Comparison of ENCODE assay signal across 16 cellular contexts in genomic region chr6:71476872-71477271, GRCh38.
DNase-seq lines count a peak whose midpoint lies in the region; ATAC-seq and TF ChIP-seq lines count a peak whose summit lies in the region.
"Had no signal": no experiment of that assay in that cellular context is flagged by ENCODE, and none has a peak within 500 bp of the region (broad histone marks: within the 10 kb centered on the region; RNA-seq: fewer than 3 reads in every experiment).

No MANE protein-coding gene starts in this region.

- POLR2A ChIA-PET in Panc1 (lab: Charles Lee), result no interaction called here

- H2AK5ac ChIP-seq in mesendoderm (ENCODE audit: low read length), result no peak overlapping the region

- ATAC-seq in Panc1 (no peak), upper lobe of right lung (no peak)

- H3K4me3 ChIP-seq in Panc1 (ENCODE audit: low read depth in 2 of 2, low read length in 2 of 2) (no peak overlapping the region), epithelial cell of esophagus (ENCODE audit: low read length) (no peak overlapping the region), mesendoderm (ENCODE audit: low read length) (no peak overlapping the region), upper lobe of right lung (no peak overlapping the region)

- H2BK5ac ChIP-seq in mesendoderm (ENCODE audit: low read length), result peak overlapping the region; percentile 6

- H3K79me2 ChIP-seq in mesendoderm (ENCODE audit: control insufficient read depth, insufficient read depth, low read length), result no peaks in the 10 kb centered on the region

- H3K4me1 ChIP-seq in Panc1 (ENCODE audit: control insufficient read depth, insufficient read depth, low read length) (peaks cover 12% of the 10 kb centered on the region), mesendoderm (ENCODE audit: control insufficient read depth, low read depth, low read length) (no peaks in the 10 kb centered on the region), upper lobe of right lung (peaks cover 59% of the 10 kb centered on the region)
- H3K4me1 ChIP-seq: BE2C had no signal

- H2BK120ac ChIP-seq in mesendoderm (ENCODE audit: low read depth, low read length), result peak overlapping the region; percentile 73

- DNase-seq in Panc1 (ENCODE audit: low read depth, low spot score) (no peak), epithelial cell of esophagus (ENCODE audit: low read depth) (peak; percentile 61), mesendoderm (peak; percentile 23), upper lobe of right lung (no peak), 8988T (no peak), NCI-H1694 treated with DMSO at 0.1 percent for 48 hours (lab: John Stamatoyannopoulos, UW) (no peak), NCI-H774 (lab: John Stamatoyannopoulos, UW) (no peak)
- DNase-seq: BE2C; CD4-positive, alpha-beta memory T cell; GF-D8; Karpas-422; NCI-H1417; NCI-H2081 treated with DMSO at 0.1 percent for 48 hours; NCI-H2227 treated with DMSO at 0.1 percent for 48 hours; NCI-H524 treated with DMSO at 0.1 percent for 48 hours; OCI-M1 had no signal

- in situ Hi-C loops in Panc1 (cut with HindIII; ENCODE audit: low pct_unique_long_range_greater_than_20kb, low sequenced_read_pairs), result no loop called here

- no peak overlapping the region for H3K4ac ChIP-seq in mesendoderm (ENCODE audit: low read depth, low read length)

- no peak overlapping the region for H3K23ac ChIP-seq in mesendoderm (ENCODE audit: low read length)

- no peak overlapping the region for H4K8ac ChIP-seq in mesendoderm (ENCODE audit: low read depth, low read length)

- H3K9me3 ChIP-seq in Panc1 (ENCODE audit: control insufficient read depth, insufficient read depth, low read depth, low read length) (no peaks in the 10 kb centered on the region), upper lobe of right lung (no peaks in the 10 kb centered on the region)
- H3K9me3 ChIP-seq: BE2C had no signal

- no peak for TF ChIP-seq CTCF in Panc1 (IDR thresholded peaks at IDR 0.05)
- TF ChIP-seq CTCF in epithelial cell of esophagus (IDR thresholded peaks at IDR 0.05; ENCODE audit: insufficient read depth, low read depth, low read length, missing control alignments), result no peak
- TF ChIP-seq CTCF in upper lobe of right lung (IDR thresholded peaks at IDR 0.05), result no peak

- H3K79me1 ChIP-seq in mesendoderm (ENCODE audit: low read length), result no peaks in the 10 kb centered on the region

- no CpG with 5 or more reads among the region's 2 CpGs for WGBS in mesendoderm (ENCODE audit: extremely low coverage, insufficient coverage, low lambda C conversion rate)

- BruUV-seq in Panc1 (replicated peaks; lab: Mats Ljungman, UMichigan), result no TSS peak

- intact Hi-C loops in Panc1 (cut with micrococcal nuclease; ENCODE audit: unreplicated experiment), result no loop called here
- intact Hi-C loops in upper lobe of right lung (cut with DNase I), result no loop called here

- no peak overlapping the region for H4K5ac ChIP-seq in mesendoderm (ENCODE audit: low read length)

- no peak overlapping the region for H3K56ac ChIP-seq in mesendoderm (ENCODE audit: low read length)

- no peak overlapping the region for H3K18ac ChIP-seq in mesendoderm (ENCODE audit: low read length)

- H3K27me3 ChIP-seq in Panc1 (ENCODE audit: control insufficient read depth, insufficient read depth, low read length) (no peaks in the 10 kb centered on the region), mesendoderm (ENCODE audit: insufficient read depth, low read length, poor library complexity) (no peaks in the 10 kb centered on the region), upper lobe of right lung (no peaks in the 10 kb centered on the region)
- H3K27me3 ChIP-seq: BE2C had no signal

- no peak overlapping the region for H3K4me2 ChIP-seq in mesendoderm (ENCODE audit: low read length)

- H3K36me3 ChIP-seq in Panc1 (ENCODE audit: control insufficient read depth, insufficient read depth, low read length), result no peaks in the 10 kb centered on the region
- H3K36me3 ChIP-seq in mesendoderm (ENCODE audit: control insufficient read depth, insufficient read depth, low read length), result no peaks in the 10 kb centered on the region
- no peaks in the 10 kb centered on the region for H3K36me3 ChIP-seq in upper lobe of right lung
- H3K36me3 ChIP-seq: BE2C had no signal

- no peak overlapping the region for H2BK15ac ChIP-seq in mesendoderm (replicated peaks; ENCODE audit: low read depth)

- CTCF ChIA-PET in Panc1 (lab: Charles Lee), result no interaction called here

- peak overlapping the region; percentile 58 for H3K27ac ChIP-seq in Panc1 (ENCODE audit: low read length)
- H3K27ac ChIP-seq in mesendoderm (ENCODE audit: low read depth, low read length), result no peak overlapping the region
- peak overlapping the region; percentile 78 for H3K27ac ChIP-seq in upper lobe of right lung

- no peak overlapping the region for H3K9ac ChIP-seq in mesendoderm (ENCODE audit: low read length)

Comparison
In these comparisons a context has a peak if more than half of its experiments do, and no peak if none do; other contexts are left out.
1. DNase-seq: peak in epithelial cell of esophagus (single experiment) and mesendoderm (single experiment); none in Panc1 (single experiment), upper lobe of right lung (single experiment), 8988T (single experiment), NCI-H1694 treated with DMSO at 0.1 percent for 48 hours (single experiment) and NCI-H774 (single experiment).